16 cellular contexts compared by ENCODE assay signal in genomic region chr18:55577812-55578539, GRCh38. TPM values are rescaled to one million over a fixed set of nuclear protein-coding genes. Genes with fewer than 3 reads are reported as not detected.
A peak's percentile ranks its signal among the peaks of the same experiment; 100 is the strongest.
DNase-seq lines count a peak whose midpoint lies in the region; TF ChIP-seq lines count a peak whose summit lies in the region.
"Had no signal": no experiment of that assay in that cellular context is flagged by ENCODE, and none has a peak within 500 bp of the region (broad histone marks: within the 10 kb centered on the region; RNA-seq: fewer than 3 reads in every experiment).

No MANE protein-coding gene starts in this region.

- H3K27ac ChIP-seq in SK-N-SH (ENCODE audit: low read depth in 2 of 2, low read length in 1 of 2) (peak overlapping the region in 1 of 2 experiments; percentile 89; a peak in 2 of 4 replicates), right atrium auricular region (no peak overlapping the region)
- H3K27ac ChIP-seq: neutrophil, vagina had no signal

- TF ChIP-seq CTCF in BE2C (IDR thresholded peaks at IDR 0.05; ENCODE audit: low read depth, low read length) (peak; percentile 54), LNCAP (IDR thresholded peaks at IDR 0.05) (peak; percentile 60), SK-N-SH (IDR thresholded peaks at IDR 0.05) (peak; percentile 34; the same call in 1 of the 2 replicates), kidney epithelial cell (IDR thresholded peaks at IDR 0.05; ENCODE audit: insufficient read depth, low read length, poor library complexity, severe bottlenecking) (peak; percentile 5), right atrium auricular region (IDR thresholded peaks at IDR 0.05) (peak in 1 of 2 donors; percentile 29)

- no peaks in the 10 kb centered on the region for H3K9me2 ChIP-seq in SK-N-SH

- peaks cover 27% of the 10 kb centered on the region for H3K36me3 ChIP-seq in BE2C
- peaks cover 25 to 46% of the 10 kb centered on the region in 2 experiments for H3K36me3 ChIP-seq in SK-N-SH (replicated peaks in 1 of 2; ENCODE audit: control insufficient read depth in 1 of 2, insufficient read depth in 2 of 2, low read length in 1 of 2)
- no peaks in the 10 kb centered on the region for H3K36me3 ChIP-seq in kidney epithelial cell (ENCODE audit: control insufficient read depth, insufficient read depth, low read length)
- no peaks in the 10 kb centered on the region for H3K36me3 ChIP-seq in right atrium auricular region
- H3K36me3 ChIP-seq: neutrophil, vagina had no signal

- H2AFZ ChIP-seq in SK-N-SH (ENCODE audit: low read depth), result no peak overlapping the region

- H3K4me2 ChIP-seq in SK-N-SH, result no peak overlapping the region

- no peaks in the 10 kb centered on the region for H3K27me3 ChIP-seq in BE2C
- H3K27me3 ChIP-seq in SK-N-SH (ENCODE audit: insufficient read depth), result no peaks in the 10 kb centered on the region
- no peaks in the 10 kb centered on the region for H3K27me3 ChIP-seq in kidney epithelial cell (ENCODE audit: control insufficient read depth, insufficient read depth, low read length)
- no peaks in the 10 kb centered on the region for H3K27me3 ChIP-seq in right atrium auricular region
- H3K27me3 ChIP-seq: neutrophil, vagina had no signal

- H3F3A ChIP-seq in SK-N-SH (replicated peaks; ENCODE audit: insufficient read depth), result no peaks in the 10 kb centered on the region

- H3K4me1 ChIP-seq in BE2C (peaks cover 13% of the 10 kb centered on the region), SK-N-SH (ENCODE audit: control insufficient read depth in 1 of 2, insufficient read depth in 2 of 2, low read depth in 1 of 2, low read length in 1 of 2) (peaks cover 0 to 28% of the 10 kb centered on the region in 2 experiments; a peak in 3 of 4 replicates), right atrium auricular region (peaks cover 0 to 10% of the 10 kb centered on the region in 2 donors)

- DNase-seq in BE2C (peak; percentile 41), SK-N-SH (peak; percentile 61), kidney epithelial cell (ENCODE audit: low read depth) (no peak), DMS79 treated with DMSO at 0.1 percent for 48 hours (lab: John Stamatoyannopoulos, UW) (no peak), hypothalamus (lab: John Stamatoyannopoulos, UW) (no peak), right atrium auricular region (ENCODE audit: low spot score) (no peak)
- no peak for DNase-seq in activated naive CD4-positive, alpha-beta T cell treated with anti-CD3 and anti-CD28 coated beads, Interleukin-2, amount 50 U/mL, for 16 hours
- DNase-seq: activated CD4-positive, alpha-beta T cell treated with anti-CD3 and anti-CD28 coated beads, Interleukin-2, amount 10 ng/mL, durations not matched to agents 7 days and 5 days; CD4-positive, alpha-beta memory T cell; cerebellar nuclear complex; KG1; left cardiac atrium; NCI-H446 had no signal

- H3K9me3 ChIP-seq in BE2C (no peaks in the 10 kb centered on the region), SK-N-SH (no peaks in the 10 kb centered on the region), right atrium auricular region (no peaks in the 10 kb centered on the region)
- H3K9me3 ChIP-seq: neutrophil, vagina had no signal

- H3K4me3 ChIP-seq in BE2C (ENCODE audit: low read depth, low read length) (peak overlapping the region; percentile 39), SK-N-SH (ENCODE audit: low read depth in 2 of 2, low read length in 1 of 2) (no peak overlapping the region), kidney epithelial cell (ENCODE audit: low read depth, low read length) (no peak overlapping the region), right atrium auricular region (no peak overlapping the region)
- H3K4me3 ChIP-seq: vagina had no signal

- POLR2A ChIA-PET in SK-N-SH (lab: Yijun Ruan, JAX), result no interaction called here

- H4K20me1 ChIP-seq in SK-N-SH (ENCODE audit: insufficient read depth), result no peaks in the 10 kb centered on the region

- H3K79me2 ChIP-seq in SK-N-SH (ENCODE audit: insufficient read depth), result peaks cover 88% of the 10 kb centered on the region

- no peak overlapping the region for H3K9ac ChIP-seq in SK-N-SH

- WGBS in SK-N-SH (ENCODE audit: low lambda C conversion rate), result 58% methylated on average over 6 of the region's 6 CpGs

- peak; percentile 59 for TF ChIP-seq RAD21 in SK-N-SH (IDR thresholded peaks at IDR 0.05; ENCODE audit: low read length)

- peak in 1 of 2 experiments; percentile 93; a peak in 2 of 4 replicates for TF ChIP-seq EP300 in SK-N-SH (IDR thresholded peaks at IDR 0.05; ENCODE audit: borderline replicate concordance in 1 of 2, low read depth in 1 of 2, low read length in 1 of 2)

- CTCF ChIA-PET in SK-N-SH (lab: Yijun Ruan, JAX), result interaction anchor here (0.7 to 1.6 kb wide), 8 partner anchors 22 to 287 kb away, joined by 3 to 5 read pairs (median 4); no protein-coding TSS in a partner anchor

TF ChIP-seq in SK-N-SH, 30 proteins besides CTCF, POLR2A, EP300 and RAD21:
- TF ChIP-seq NFIC (IDR thresholded peaks at IDR 0.05; ENCODE audit: borderline replicate concordance) (no peak), MXI1 (IDR thresholded peaks at IDR 0.05; ENCODE audit: low read depth, low read length) (0 out of 2 replicates have a peak, but pooled peaks have one; percentile 46), FOXM1 (IDR thresholded peaks at IDR 0.05; ENCODE audit: low read depth) (no peak), SMC3 (IDR thresholded peaks at IDR 0.05; ENCODE audit: low read depth, low read length) (peak; percentile 26; the same call in 1 of the 2 replicates), POLR2AphosphoS5 (IDR thresholded peaks at IDR 0.05; ENCODE audit: low read depth, low read length) (peak; percentile 15; the same call in 1 of the 2 replicates), RFX5 (IDR thresholded peaks at IDR 0.05; ENCODE audit: low read length) (no peak), CHD2 (IDR thresholded peaks at IDR 0.05; ENCODE audit: low read length, partially characterized antibody) (peak; percentile 46), MAX (IDR thresholded peaks at IDR 0.05; ENCODE audit: low read depth) (no peak), GABPA (IDR thresholded peaks at IDR 0.05; ENCODE audit: low read depth) (no peak), ELF1 (IDR thresholded peaks at IDR 0.05) (no peak), TCF12 (IDR thresholded peaks at IDR 0.05) (peak; percentile 25; the same call in 1 of the 2 replicates), RCOR1 (IDR thresholded peaks at IDR 0.05; ENCODE audit: low read length) (peak; percentile 89), FOXJ3 (CRISPR knock-in tag; IDR thresholded peaks at IDR 0.05) (peak; percentile 79), USF2 (IDR thresholded peaks at IDR 0.05; ENCODE audit: borderline replicate concordance, low read depth, low read length) (no peak)

RNA-seq across cellular contexts. Expression of gene TCF4, which starts 10.0 kb away (rescaled TPM):
- polyA plus RNA-seq in BE2C (2012; ENCODE audit: insufficient read depth, insufficient read length, low read depth), result 96.7 TPM
- 39.1 and 45.8 TPM in 2 replicates for polyA plus RNA-seq in SK-N-SH (2012; rRNA removed)
- polyA plus RNA-seq in SK-N-SH (2012; cell fraction: cytosol; rRNA removed), result 30.3 and 43.7 TPM in 2 replicates
- polyA plus RNA-seq in SK-N-SH (2012; cell fraction: nucleus; rRNA removed), result 43.4 and 51.6 TPM in 2 replicates
- total RNA-seq in kidney epithelial cell (9.4 and 15.7 TPM in 2 replicates), right atrium auricular region (10 to 100 TPM; 57.7 to 66.3 TPM)

Comparison
In these comparisons a context has a peak if more than half of its experiments do, and no peak if none do; other contexts are left out.
1. DNase-seq: peak in BE2C (single experiment) and SK-N-SH (single experiment); none in kidney epithelial cell (single experiment), DMS79 treated with DMSO at 0.1 percent for 48 hours (single experiment), hypothalamus (0 of 51), right atrium auricular region (single experiment) and activated naive CD4-positive, alpha-beta T cell treated with anti-CD3 and anti-CD28 coated beads, Interleukin-2, amount 50 U/mL, for 16 hours (single experiment).